ENCODE assay signal across 13 cellular contexts in the genomic region with DNA sequence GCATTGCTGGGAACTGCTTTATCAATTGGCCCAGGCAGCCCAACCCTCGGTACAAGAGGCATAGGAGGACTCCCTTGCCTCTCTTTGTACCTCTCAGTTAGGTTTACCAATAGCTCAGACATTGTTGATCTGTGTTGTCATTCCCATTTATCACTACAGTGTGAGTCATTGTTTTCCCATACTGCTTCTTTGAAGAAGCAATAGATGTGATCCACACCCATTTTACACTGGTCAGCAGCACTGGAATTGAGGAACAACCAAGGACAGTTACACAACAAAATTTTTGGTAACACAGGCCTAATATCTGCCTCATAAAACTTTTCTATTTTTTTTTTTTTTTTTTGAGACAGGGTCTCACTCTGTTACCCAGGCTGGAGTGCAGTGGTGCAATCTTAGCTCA.
A peak's percentile ranks its signal among the peaks of the same experiment; 100 is the strongest.
DNase-seq lines count a peak whose midpoint lies in the region; ATAC-seq and TF ChIP-seq lines count a peak whose summit lies in the region.
"Had no signal": no experiment of that assay in that cellular context is flagged by ENCODE, and none has a peak within 500 bp of the region (broad histone marks: within the 10 kb centered on the region; RNA-seq: fewer than 3 reads in every experiment).

No MANE protein-coding gene starts in this region.

- no peak for TF ChIP-seq CTCF in HFFc6 (IDR thresholded peaks at IDR 0.05)
- no peak for TF ChIP-seq CTCF in brain microvascular endothelial cell (IDR thresholded peaks at IDR 0.05; ENCODE audit: low read depth, low read length, missing control alignments)
- no peak for TF ChIP-seq CTCF in tibial artery (IDR thresholded peaks at IDR 0.05)
- no peak for TF ChIP-seq CTCF in natural killer cell (IDR thresholded peaks at IDR 0.05)

- in situ Hi-C loops in brain microvascular endothelial cell (cut with HindIII; ENCODE audit: low pct_ligation_motif_present, low sequenced_read_pairs), result no loop called here

- H3K4me1 Mint-ChIP-seq in HFFc6 (ENCODE audit: low read depth) (peaks cover 43% of the 10 kb centered on the region), natural killer cell (no peaks in the 10 kb centered on the region)
- no peaks in the 10 kb centered on the region for H3K4me1 Mint-ChIP-seq in stimulated activated memory B cell treated with anti-CD40 and anti-IgM and Interleukin-4, amounts not matched to agents 10 μg/mL and 1 μg/mL and 100 μg/mL, for 72 hours

- no peaks in the 10 kb centered on the region for H3K4me1 ChIP-seq in tibial artery

- no peaks in the 10 kb centered on the region for H3K9me3 Mint-ChIP-seq in HFFc6
- peaks cover 3% of the 10 kb centered on the region for H3K9me3 Mint-ChIP-seq in stimulated activated memory B cell treated with anti-CD40 and anti-IgM and Interleukin-4, amounts not matched to agents 10 μg/mL and 1 μg/mL and 100 μg/mL, for 72 hours
- no peaks in the 10 kb centered on the region for H3K9me3 Mint-ChIP-seq in natural killer cell
- H3K9me3 Mint-ChIP-seq: activated T-helper 2 cell treated with anti-CD3 and anti-CD28 coated beads, Interferon-gamma antibody, Interleukin-2, Interleukin-4, amounts not matched to agents 10 μg/mL and 5 μg/mL and 100 μg/mL, durations not matched to agents 14 hours and 24 hours and 36 hours had no signal

- ATAC-seq in stimulated activated memory B cell treated with anti-CD40 and anti-IgM and Interleukin-4, amounts not matched to agents 10 μg/mL and 1 μg/mL and 100 μg/mL, for 72 hours, result no peak
- ATAC-seq in natural killer cell, result no peak

- no peaks in the 10 kb centered on the region for H3K36me3 ChIP-seq in brain microvascular endothelial cell (replicated peaks)
- no peaks in the 10 kb centered on the region for H3K36me3 ChIP-seq in tibial artery

- H3K27me3 Mint-ChIP-seq in HFFc6 (ENCODE audit: insufficient read depth), result no peaks in the 10 kb centered on the region
- no peaks in the 10 kb centered on the region for H3K27me3 Mint-ChIP-seq in stimulated activated memory B cell treated with anti-CD40 and anti-IgM and Interleukin-4, amounts not matched to agents 10 μg/mL and 1 μg/mL and 100 μg/mL, for 72 hours
- H3K27me3 Mint-ChIP-seq in natural killer cell (ENCODE audit: low read depth in 2 of 2), result peaks cover 0 to 9% of the 10 kb centered on the region in 2 donors

- H3K27ac Mint-ChIP-seq in HFFc6 (no peak overlapping the region), natural killer cell (no peak overlapping the region)
- no peak overlapping the region for H3K27ac Mint-ChIP-seq in stimulated activated memory B cell treated with anti-CD40 and anti-IgM and Interleukin-4, amounts not matched to agents 10 μg/mL and 1 μg/mL and 100 μg/mL, for 72 hours
- H3K27ac Mint-ChIP-seq: activated T-helper 2 cell treated with anti-CD3 and anti-CD28 coated beads, Interferon-gamma antibody, Interleukin-2, Interleukin-4, amounts not matched to agents 10 μg/mL and 5 μg/mL and 100 μg/mL, durations not matched to agents 14 hours and 24 hours and 36 hours had no signal

- H3K4me3 Mint-ChIP-seq in HFFc6 (no peak overlapping the region), natural killer cell (no peak overlapping the region)
- H3K4me3 Mint-ChIP-seq in stimulated activated memory B cell treated with anti-CD40 and anti-IgM and Interleukin-4, amounts not matched to agents 10 μg/mL and 1 μg/mL and 100 μg/mL, for 72 hours, result no peak overlapping the region

- H3K4me3 ChIP-seq in brain microvascular endothelial cell (ENCODE audit: low read depth, low read length) (no peak overlapping the region), tibial artery (no peak overlapping the region)

- H3K36me3 Mint-ChIP-seq in HFFc6 (ENCODE audit: low read depth) (no peaks in the 10 kb centered on the region), natural killer cell (no peaks in the 10 kb centered on the region)
- H3K36me3 Mint-ChIP-seq in stimulated activated memory B cell treated with anti-CD40 and anti-IgM and Interleukin-4, amounts not matched to agents 10 μg/mL and 1 μg/mL and 100 μg/mL, for 72 hours, result no peaks in the 10 kb centered on the region

- H3K9me3 ChIP-seq in tibial artery, result no peaks in the 10 kb centered on the region

- DNase-seq in AG08395 (ENCODE audit: low spot score) (peak; percentile 51), HFFc6 (peak; percentile 48), brain microvascular endothelial cell (peak; percentile 51), kidney tubule cell (ENCODE audit: low spot score) (peak; percentile 74), tibial artery (no peak), SHP77 treated with DMSO at 0.1 percent for 48 hours (lab: John Stamatoyannopoulos, UW) (no peak), natural killer cell (no peak)
- DNase-seq: activated CD4-positive, alpha-beta T cell treated with anti-CD3 and anti-CD28 coated beads for 48 hours; caudate nucleus; foreskin melanocyte; stimulated activated CD4-positive, alpha-beta T cell treated with anti-CD3 and anti-CD28 coated beads, Interleukin-12 subunit alpha, Interleukin-12 subunit beta, amount 100 ng/mL, for 4 hours had no signal

- intact Hi-C loops in tibial artery (cut with DNase I; ENCODE audit: low total_unique reads), result no loop called here
- intact Hi-C loops in natural killer cell (cut with micrococcal nuclease), result no loop called here

- H3K27ac ChIP-seq in brain microvascular endothelial cell (peak overlapping the region; percentile 21), tibial artery (no peak overlapping the region)

- H3K27me3 ChIP-seq in brain microvascular endothelial cell (replicated peaks) (no peaks in the 10 kb centered on the region), tibial artery (no peaks in the 10 kb centered on the region)

Comparison
In these comparisons a context has a peak if more than half of its experiments do, and no peak if none do; other contexts are left out.
1. DNase-seq: peak in AG08395 (single experiment), HFFc6 (single experiment), brain microvascular endothelial cell (single experiment) and kidney tubule cell (single experiment); none in tibial artery (0 of 2), SHP77 treated with DMSO at 0.1 percent for 48 hours (single experiment) and natural killer cell (single experiment).